In genomic region chr14:104137297-104138097, GRCh38 we compare ENCODE assay signal across 8 cellular contexts. TPM values are rescaled to one million over a fixed set of nuclear protein-coding genes. Genes with fewer than 3 reads are reported as not detected.
A peak's percentile ranks its signal among the peaks of the same experiment; 100 is the strongest.
DNase-seq lines count a peak whose midpoint lies in the region; ATAC-seq and TF ChIP-seq lines count a peak whose summit lies in the region.
"Had no signal": no experiment of that assay in that cellular context is flagged by ENCODE, and none has a peak within 500 bp of the region (broad histone marks: within the 10 kb centered on the region; RNA-seq: fewer than 3 reads in every experiment).

No MANE protein-coding gene starts in this region.

- peak overlapping the region; percentile 58 for H3K4me3 ChIP-seq in ectodermal cell (ENCODE audit: insufficient read depth, low read depth, low read length)

- peaks cover 40% of the 10 kb centered on the region for H3K4me1 ChIP-seq in ectodermal cell (ENCODE audit: control insufficient read depth, insufficient read depth, low read length)

- H3K9me3 ChIP-seq in ectodermal cell (ENCODE audit: control insufficient read depth, low read length): no peaks in the 10 kb centered on the region

- peaks cover 34% of the 10 kb centered on the region for H3K27me3 Mint-ChIP-seq in activated CD4-positive, alpha-beta memory T cell treated with anti-CD3 and anti-CD28 coated beads for 36 hours

- peak overlapping the region; percentile 35 for H3K4me3 Mint-ChIP-seq in activated CD4-positive, alpha-beta memory T cell treated with anti-CD3 and anti-CD28 coated beads for 36 hours

- H3K4me1 Mint-ChIP-seq in activated CD4-positive, alpha-beta memory T cell treated with anti-CD3 and anti-CD28 coated beads for 36 hours (ENCODE audit: low read depth): peaks cover 8% of the 10 kb centered on the region

- H3K36me3 Mint-ChIP-seq in activated CD4-positive, alpha-beta memory T cell treated with anti-CD3 and anti-CD28 coated beads for 36 hours: no peaks in the 10 kb centered on the region

- 2% methylated on average over 88 of the region's 88 CpGs for WGBS in ectodermal cell, 2 experiments

- H3K27me3 ChIP-seq in ectodermal cell (ENCODE audit: control insufficient read depth, insufficient read depth, low read length, poor library complexity, severe bottlenecking): peaks cover 78% of the 10 kb centered on the region

- peak; percentile 89 for TF ChIP-seq CTCF in GM13976 (IDR thresholded peaks at IDR 0.05; ENCODE audit: borderline replicate concordance, control extremely low read depth, extremely low read depth, insufficient read depth, missing control alignments)

- in situ Hi-C loops in GM13976 (cut with MboI; ENCODE audit: low sequenced_read_pairs, unreplicated experiment): no loop called here

- no peaks in the 10 kb centered on the region for H3K9me3 Mint-ChIP-seq in activated CD4-positive, alpha-beta memory T cell treated with anti-CD3 and anti-CD28 coated beads for 36 hours

- POLR2A ChIA-PET in activated CD4-positive, alpha-beta memory T cell treated with anti-CD3 and anti-CD28 coated beads for 36 hours (lab: Charles Lee): no interaction called here

- DNase-seq in GM13976 (ENCODE audit: low spot score) (peak; percentile 92), NCI-H226 (peak; percentile 48), medulla oblongata (ENCODE audit: extremely low spot score) (peak; percentile 54)
- peak; percentile 70 for DNase-seq in activated CD4-positive, alpha-beta memory T cell treated with anti-CD3 and anti-CD28 coated beads for 36 hours
- peak; percentile 23 for DNase-seq in stimulated activated CD8-positive, alpha-beta memory T cell treated with anti-CD3 and anti-CD28 coated beads, Interleukin-15, amount 100 ng/mL, for 1 hour (ENCODE audit: low read depth)

- intact Hi-C loops in activated CD4-positive, alpha-beta memory T cell treated with anti-CD3 and anti-CD28 coated beads for 36 hours (cut with micrococcal nuclease): loop anchor here (1.0 to 5.0 kb wide), 3 partner anchors 45 to 505 kb away; no protein-coding TSS in a partner anchor

- H3K27ac ChIP-seq in ectodermal cell (ENCODE audit: insufficient read depth, low read depth, low read length, poor library complexity, severe bottlenecking): no peak overlapping the region

- no peak for ATAC-seq in GM18517 (IDR thresholded peaks at IDR 0.05; ENCODE audit: unreplicated experiment)

- H3K27ac Mint-ChIP-seq in activated CD4-positive, alpha-beta memory T cell treated with anti-CD3 and anti-CD28 coated beads for 36 hours: no peak overlapping the region

- no peaks in the 10 kb centered on the region for H3K36me3 ChIP-seq in ectodermal cell (ENCODE audit: control insufficient read depth, insufficient read depth, low read length)

- CTCF ChIA-PET in activated CD4-positive, alpha-beta memory T cell treated with anti-CD3 and anti-CD28 coated beads for 36 hours (lab: Charles Lee): interaction anchor here (0.6 to 1.1 kb wide), 7 partner anchors 22 to 503 kb away, joined by 3 to 7 read pairs (median 4); no protein-coding TSS in a partner anchor

RNA-seq across cellular contexts. Expression of gene KIF26A, which starts 0.9 kb away (rescaled TPM):
- total RNA-seq in activated CD4-positive, alpha-beta memory T cell treated with anti-CD3 and anti-CD28 coated beads for 36 hours: under 1 TPM; 0.29 to 0.38 TPM
- 7.4 TPM for polyA plus RNA-seq in ectodermal cell (2013, experiment 1 of 4)
- polyA plus RNA-seq in ectodermal cell (2013, experiment 2 of 4): 9.8 TPM
- polyA plus RNA-seq in ectodermal cell (2013, experiment 3 of 4): 8.6 TPM
- polyA plus RNA-seq in ectodermal cell (2013, experiment 4 of 4): 8.3 TPM
- total RNA-seq: mononuclear cell had no signal

RNA-seq across cellular contexts. Expression of gene ASPG, which starts 52.0 kb away (rescaled TPM):
- total RNA-seq in activated CD4-positive, alpha-beta memory T cell treated with anti-CD3 and anti-CD28 coated beads for 36 hours: not detected
- 0.81 TPM for polyA plus RNA-seq in ectodermal cell (2013, experiment 1 of 4)
- 0.48 TPM for polyA plus RNA-seq in ectodermal cell (2013, experiment 2 of 4)
- 0.27 TPM for polyA plus RNA-seq in ectodermal cell (2013, experiment 3 of 4)
- 0.93 TPM for polyA plus RNA-seq in ectodermal cell (2013, experiment 4 of 4)

Comparison
In these comparisons a context has a peak if more than half of its experiments do, and no peak if none do; other contexts are left out.
1. DNase-seq: peak in every context shown above with its lines; median percentile 92 in GM13976; 70 in activated CD4-positive, alpha-beta memory T cell treated with anti-CD3 and anti-CD28 coated beads for 36 hours; 54 in medulla oblongata; 48 in NCI-H226; 23 in stimulated activated CD8-positive, alpha-beta memory T cell treated with anti-CD3 and anti-CD28 coated beads, Interleukin-15, amount 100 ng/mL, for 1 hour.